In the genomic region with DNA sequence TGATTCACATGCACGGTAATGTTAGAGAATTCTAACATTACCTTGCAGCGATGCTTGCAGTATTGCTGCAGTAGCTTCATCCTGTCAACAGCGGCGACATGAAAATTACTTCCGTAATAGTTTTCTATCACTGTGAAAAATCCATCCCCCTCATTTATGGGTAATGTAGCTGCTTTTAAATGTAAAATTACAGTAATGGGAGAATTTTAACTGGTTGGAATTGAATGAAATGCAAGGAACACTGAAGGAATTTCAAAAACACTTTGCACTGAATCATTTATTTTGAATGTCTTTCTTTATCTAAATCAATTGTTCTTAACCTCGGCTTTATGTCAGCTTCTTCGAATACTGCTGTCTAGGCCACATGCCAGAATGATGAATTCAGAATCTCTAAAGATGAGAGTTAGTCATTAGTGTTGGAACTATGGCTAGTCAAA, we compare ENCODE assay signal across 26 cellular contexts.
DNase-seq lines count a peak whose midpoint lies in the region; ATAC-seq and TF ChIP-seq lines count a peak whose summit lies in the region.
"Had no signal": no experiment of that assay in that cellular context is flagged by ENCODE, and none has a peak within 500 bp of the region (broad histone marks: within the 10 kb centered on the region; RNA-seq: fewer than 3 reads in every experiment).

No MANE protein-coding gene starts in this region.

- H3K4me2 ChIP-seq in GM23338 (no peak overlapping the region), smooth muscle cell (peak overlapping the region; percentile 18)
- H3K4me2 ChIP-seq: BLaER1 treated with 17β-estradiol and CSF1 and Interleukin-3, amounts not matched to agents 10 nM and 100 nM had no signal

- 59% methylated on average over 7 of the region's 7 CpGs for WGBS in smooth muscle cell (ENCODE audit: low lambda C conversion rate)

- H3K9me2 ChIP-seq in GM23338 (ENCODE audit: insufficient read depth), result 0 out of 2 replicates have a peak, but pooled peaks cover 5% of the 10 kb centered on the region

- H3K36me3 ChIP-seq in GM23338 (ENCODE audit: insufficient read depth) (no peaks in the 10 kb centered on the region), smooth muscle cell (ENCODE audit: low read depth) (no peaks in the 10 kb centered on the region)
- H3K36me3 ChIP-seq: BLaER1 treated with 17β-estradiol and CSF1 and Interleukin-3, amounts not matched to agents 10 nM and 100 nM; esophagus squamous epithelium; heart left ventricle; lower lobe of right lung; pancreas; upper lobe of left lung had no signal

- peaks cover 2% of the 10 kb centered on the region for H3K27me3 Mint-ChIP-seq in GM23338 (ENCODE audit: insufficient read depth, low read depth, poor library complexity)
- H3K27me3 Mint-ChIP-seq: activated CD4-positive, alpha-beta T cell treated with anti-CD3 and anti-CD28 coated beads for 36 hours; activated naive CD8-positive, alpha-beta T cell treated with anti-CD3 and anti-CD28 coated beads, Interleukin-2, amount 10 ng/mL, durations not matched to agents 7 days and 5 days; activated T-helper 17 cell treated with anti-CD3 and anti-CD28 coated beads, Interleukin-2, amount 50 U/mL, for 72 hours; IgD-negative memory B cell had no signal

- H3F3A ChIP-seq in GM23338 (replicated peaks; ENCODE audit: low read depth), result no peaks in the 10 kb centered on the region
- peaks cover 3% of the 10 kb centered on the region for H3F3A ChIP-seq in smooth muscle cell (ENCODE audit: low read depth)

- 0 out of 2 replicates have a peak overlapping the region, but pooled peaks have one; percentile 1 for H2AFZ ChIP-seq in GM23338
- H2AFZ ChIP-seq in smooth muscle cell (ENCODE audit: low read depth), result no peak overlapping the region

- no peak for ATAC-seq in GM23338
- ATAC-seq: activated CD4-positive, alpha-beta T cell treated with anti-CD3 and anti-CD28 coated beads for 36 hours; activated T-helper 17 cell treated with anti-CD3 and anti-CD28 coated beads, Interleukin-2, amount 50 U/mL, for 72 hours; GM12878; HCT116; heart left ventricle; lower lobe of right lung; pancreas had no signal

- H3K27me3 ChIP-seq in GM23338 (ENCODE audit: insufficient read depth) (no peaks in the 10 kb centered on the region), smooth muscle cell (ENCODE audit: low read depth) (no peaks in the 10 kb centered on the region)
- H3K27me3 ChIP-seq: BLaER1 treated with 17β-estradiol and CSF1 and Interleukin-3, amounts not matched to agents 10 nM and 100 nM; esophagus squamous epithelium; heart left ventricle; pancreas; upper lobe of left lung had no signal

- H3K4me1 ChIP-seq in GM23338 (ENCODE audit: insufficient read depth) (no peaks in the 10 kb centered on the region), smooth muscle cell (ENCODE audit: low read depth) (no peaks in the 10 kb centered on the region)
- H3K4me1 ChIP-seq: esophagus squamous epithelium, heart left ventricle, lower lobe of right lung, pancreas, upper lobe of left lung had no signal

- no peak overlapping the region for H3K9ac ChIP-seq in smooth muscle cell (ENCODE audit: low read depth)
- H3K9ac ChIP-seq: BLaER1 treated with 17β-estradiol and CSF1 and Interleukin-3, amounts not matched to agents 10 nM and 100 nM had no signal

- peaks cover 16% of the 10 kb centered on the region for H3K36me3 Mint-ChIP-seq in GM23338 (ENCODE audit: low read depth)
- H3K36me3 Mint-ChIP-seq: naive B cell had no signal

- H3K79me2 ChIP-seq in GM23338 (replicated peaks; ENCODE audit: insufficient read depth), result no peaks in the 10 kb centered on the region
- no peaks in the 10 kb centered on the region for H3K79me2 ChIP-seq in smooth muscle cell (ENCODE audit: low read depth)

- H4K20me1 ChIP-seq in GM23338 (replicated peaks; ENCODE audit: insufficient read depth) (no peaks in the 10 kb centered on the region), smooth muscle cell (ENCODE audit: low read depth) (no peaks in the 10 kb centered on the region)
- H4K20me1 ChIP-seq: BLaER1 treated with 17β-estradiol and CSF1 and Interleukin-3, amounts not matched to agents 10 nM and 100 nM had no signal

- TF ChIP-seq CTCF in GM23338 (conservative IDR thresholded peaks at IDR 0.05; ENCODE audit: low read depth in 2 of 2) (no peak), fibroblast of the aortic adventitia (IDR thresholded peaks at IDR 0.05; ENCODE audit: insufficient read depth, low read length) (no peak), smooth muscle cell (IDR thresholded peaks at IDR 0.05; ENCODE audit: borderline replicate concordance, insufficient read depth, poor library complexity, severe bottlenecking) (no peak)

- H3K9me3 ChIP-seq in smooth muscle cell (replicated peaks; ENCODE audit: low read depth), result no peaks in the 10 kb centered on the region
- H3K9me3 ChIP-seq: esophagus squamous epithelium, lower lobe of right lung, pancreas, upper lobe of left lung had no signal

- no peak overlapping the region for H3K27ac ChIP-seq in GM23338 (ENCODE audit: low read depth)
- peak overlapping the region; percentile 23 for H3K27ac ChIP-seq in smooth muscle cell (ENCODE audit: low read depth)
- H3K27ac ChIP-seq: BLaER1 treated with 17β-estradiol and CSF1 and Interleukin-3, amounts not matched to agents 10 nM and 100 nM; esophagus squamous epithelium; heart left ventricle; lower lobe of right lung; pancreas; upper lobe of left lung had no signal

- H3K4me3 ChIP-seq in GM23338 (no peak overlapping the region), fibroblast of the aortic adventitia (ENCODE audit: low read depth, low read length) (no peak overlapping the region), smooth muscle cell (no peak overlapping the region)
- H3K4me3 ChIP-seq: BLaER1 treated with 17β-estradiol and CSF1 and Interleukin-3, amounts not matched to agents 10 nM and 100 nM; esophagus squamous epithelium; GM12878; heart left ventricle; lower lobe of right lung; pancreas; upper lobe of left lung had no signal

- DNase-seq in GM23338 (ENCODE audit: low spot score) (no peak), amniotic stem cell (lab: John Stamatoyannopoulos, UW) (peak; percentile 51), fibroblast of the aortic adventitia (ENCODE audit: low read depth) (peak; percentile 94), smooth muscle cell (lab: John Stamatoyannopoulos, UW; ENCODE audit: unreplicated experiment) (no peak), T1000 (lab: John Stamatoyannopoulos, UW) (no peak), GF-D8 (lab: John Stamatoyannopoulos, UW) (no peak), foreskin melanocyte (no peak)
- DNase-seq: activated CD4-positive, alpha-beta T cell treated with anti-CD3 and anti-CD28 coated beads for 36 hours; activated naive CD8-positive, alpha-beta T cell treated with anti-CD3 and anti-CD28 coated beads, Interleukin-2, amount 10 ng/mL, durations not matched to agents 7 days and 5 days; effector CD8-positive, alpha-beta T cell; esophagus squamous epithelium; heart left ventricle; lower lobe of right lung; MV-4-11; naive B cell; NCI-H2029; NCI-H446 treated with DMSO at 0.1 percent for 48 hours; NK-92 treated with Interleukin-12 subunit alpha and Interleukin-12 subunit beta, amount 100 ng/mL, for 24 hours; pancreas; upper lobe of left lung had no signal

- H3K4me3 Mint-ChIP-seq in GM23338, result no peak overlapping the region
- H3K4me3 Mint-ChIP-seq: activated CD4-positive, alpha-beta T cell treated with anti-CD3 and anti-CD28 coated beads for 36 hours; activated naive CD8-positive, alpha-beta T cell treated with anti-CD3 and anti-CD28 coated beads, Interleukin-2, amount 10 ng/mL, durations not matched to agents 7 days and 5 days; activated T-helper 17 cell treated with anti-CD3 and anti-CD28 coated beads, Interleukin-2, amount 50 U/mL, for 72 hours; central memory CD8-positive, alpha-beta T cell; IgD-negative memory B cell; naive B cell had no signal

- H3K27ac Mint-ChIP-seq in GM23338, result no peak overlapping the region
- H3K27ac Mint-ChIP-seq: activated CD4-positive, alpha-beta T cell treated with anti-CD3 and anti-CD28 coated beads for 36 hours; activated naive CD8-positive, alpha-beta T cell treated with anti-CD3 and anti-CD28 coated beads, Interleukin-2, amount 10 ng/mL, durations not matched to agents 7 days and 5 days; activated T-helper 17 cell treated with anti-CD3 and anti-CD28 coated beads, Interleukin-2, amount 50 U/mL, for 72 hours; IgD-negative memory B cell; naive B cell had no signal

- no peaks in the 10 kb centered on the region for H3K4me1 Mint-ChIP-seq in GM23338
- H3K4me1 Mint-ChIP-seq: activated T-helper 17 cell treated with anti-CD3 and anti-CD28 coated beads, Interleukin-2, amount 50 U/mL, for 72 hours; central memory CD8-positive, alpha-beta T cell; IgD-negative memory B cell; naive B cell had no signal

- H3K9me3 Mint-ChIP-seq in GM23338, result peaks cover 16% of the 10 kb centered on the region
- H3K9me3 Mint-ChIP-seq: activated T-helper 17 cell treated with anti-CD3 and anti-CD28 coated beads, Interleukin-2, amount 50 U/mL, for 72 hours; central memory CD8-positive, alpha-beta T cell; naive B cell had no signal

TF ChIP-seq in GM23338, 12 proteins besides CTCF, POLR2A, EP300 and RAD21 (continues in another document):
- TF ChIP-seq CREB1 (CRISPR knock-in tag; IDR thresholded peaks at IDR 0.05; ENCODE audit: low read depth), result no peak
- no peak for TF ChIP-seq POLR2AphosphoS5 (IDR thresholded peaks at IDR 0.05; ENCODE audit: low read depth)
- TF ChIP-seq NANOG (IDR thresholded peaks at IDR 0.05; ENCODE audit: borderline replicate concordance), result no peak
- TF ChIP-seq STAT1 (IDR thresholded peaks at IDR 0.05; ENCODE audit: unreplicated experiment), result no peak
- TF ChIP-seq EZH2 (IDR thresholded peaks at IDR 0.05; ENCODE audit: low read depth, unreplicated experiment), result no peak
- TF ChIP-seq, protein P1, sequence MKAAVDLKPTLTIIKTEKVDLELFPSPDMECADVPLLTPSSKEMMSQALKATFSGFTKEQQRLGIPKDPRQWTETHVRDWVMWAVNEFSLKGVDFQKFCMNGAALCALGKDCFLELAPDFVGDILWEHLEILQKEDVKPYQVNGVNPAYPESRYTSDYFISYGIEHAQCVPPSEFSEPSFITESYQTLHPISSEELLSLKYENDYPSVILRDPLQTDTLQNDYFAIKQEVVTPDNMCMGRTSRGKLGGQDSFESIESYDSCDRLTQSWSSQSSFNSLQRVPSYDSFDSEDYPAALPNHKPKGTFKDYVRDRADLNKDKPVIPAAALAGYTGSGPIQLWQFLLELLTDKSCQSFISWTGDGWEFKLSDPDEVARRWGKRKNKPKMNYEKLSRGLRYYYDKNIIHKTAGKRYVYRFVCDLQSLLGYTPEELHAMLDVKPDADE (IDR thresholded peaks at IDR 0.05), result no peak
- TF ChIP-seq ZNF331 (CRISPR knock-in tag; IDR thresholded peaks at IDR 0.05; ENCODE audit: low read depth), result no peak
- TF ChIP-seq JUNB (IDR thresholded peaks at IDR 0.05; ENCODE audit: unreplicated experiment), result no peak
- no peak for TF ChIP-seq ZNF114 (CRISPR knock-in tag; IDR thresholded peaks at IDR 0.05)

Comparison
In these comparisons a context has a peak if more than half of its experiments do, and no peak if none do; other contexts are left out.
1. DNase-seq: peak in amniotic stem cell (single experiment) and fibroblast of the aortic adventitia (single experiment); none in GM23338 (single experiment), smooth muscle cell (single experiment), T1000 (single experiment), GF-D8 (single experiment) and foreskin melanocyte (single experiment).